Comparison of ENCODE assay signal across 8 cellular contexts in the genomic region with DNA sequence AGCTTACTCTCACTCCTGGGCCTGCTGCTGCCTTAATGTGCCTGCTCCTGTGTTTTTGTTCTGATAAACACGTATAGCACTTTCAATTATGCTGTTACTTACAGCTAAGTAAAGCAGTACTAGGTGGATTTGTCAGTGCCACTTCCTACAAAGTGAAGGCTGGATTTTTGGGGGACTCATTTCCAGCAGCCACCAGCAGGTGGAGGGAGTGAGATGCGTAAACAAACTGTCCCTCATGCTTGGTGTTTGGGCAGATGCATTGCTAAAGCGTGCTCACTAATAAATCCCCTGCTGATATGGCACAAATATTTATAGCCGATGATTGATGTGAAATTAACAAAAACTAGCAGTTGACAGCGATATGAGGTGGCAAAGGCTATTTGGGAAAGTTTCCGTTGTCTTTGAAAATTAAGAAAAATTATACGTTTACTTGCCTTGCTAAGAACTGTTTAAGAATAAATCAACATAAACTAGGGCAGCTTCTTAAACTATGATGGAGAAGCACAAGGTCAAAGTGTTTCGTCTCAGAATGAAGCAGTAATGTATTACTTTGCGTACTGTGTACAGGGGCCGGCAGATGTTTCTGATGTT.
DNase-seq lines count a peak whose midpoint lies in the region; ATAC-seq and TF ChIP-seq lines count a peak whose summit lies in the region.

No MANE protein-coding gene starts in this region.

- H3K36me3 Mint-ChIP-seq in activated T-helper 17 cell treated with anti-CD3 and anti-CD28 coated beads, Interleukin-2, amount 50 U/mL, for 72 hours (ENCODE audit: low read depth) = no peaks in the 10 kb centered on the region

- DNase-seq in AG10803 (ENCODE audit: low read depth) = peak; percentile 77
- peak; percentile 45 for DNase-seq in NCI-H2107 treated with DMSO at 0.1 percent for 48 hours (lab: John Stamatoyannopoulos, UW; ENCODE audit: unreplicated experiment)
- peak; percentile 56 for DNase-seq in activated CD4-positive, alpha-beta T cell treated with anti-CD3 and anti-CD28 coated beads for 48 hours
- peak; percentile 76 to 83 for DNase-seq in erythroblast (lab: John Stamatoyannopoulos, UW)
- DNase-seq in myocyte (ENCODE audit: low read depth) = peak; percentile 81
- peak; percentile 74 for DNase-seq in ureter (ENCODE audit: low spot score)

- ATAC-seq in activated T-helper 17 cell treated with anti-CD3 and anti-CD28 coated beads, Interleukin-2, amount 50 U/mL, for 72 hours (replicated peaks) = no peak

- H3K27ac Mint-ChIP-seq in activated T-helper 17 cell treated with anti-CD3 and anti-CD28 coated beads, Interleukin-2, amount 50 U/mL, for 72 hours = no peak overlapping the region

- peaks cover 5% of the 10 kb centered on the region for H3K27me3 Mint-ChIP-seq in activated T-helper 17 cell treated with anti-CD3 and anti-CD28 coated beads, Interleukin-2, amount 50 U/mL, for 72 hours

- no peaks in the 10 kb centered on the region for H3K4me1 Mint-ChIP-seq in activated T-helper 17 cell treated with anti-CD3 and anti-CD28 coated beads, Interleukin-2, amount 50 U/mL, for 72 hours

- H3K4me3 ChIP-seq in AG10803 (ENCODE audit: low read length) (no peak overlapping the region), GM12875 (ENCODE audit: low read depth, low read length) (no peak overlapping the region)

- peak; percentile 99 for TF ChIP-seq CTCF in AG10803 (conservative IDR thresholded peaks at IDR 0.05; ENCODE audit: low read length)
- TF ChIP-seq CTCF in GM12875 (IDR thresholded peaks at IDR 0.05; ENCODE audit: borderline replicate concordance, insufficient read depth, low read depth, low read length) = peak; percentile 78

- H3K9me3 Mint-ChIP-seq in activated T-helper 17 cell treated with anti-CD3 and anti-CD28 coated beads, Interleukin-2, amount 50 U/mL, for 72 hours = no peaks in the 10 kb centered on the region

- no peak for TF ChIP-seq POLR2A in erythroblast (IDR thresholded peaks at IDR 0.05; ENCODE audit: low read length)

- no peak overlapping the region for H3K4me3 Mint-ChIP-seq in activated T-helper 17 cell treated with anti-CD3 and anti-CD28 coated beads, Interleukin-2, amount 50 U/mL, for 72 hours
